ENCODE assay signal across 8 cellular contexts in the genomic region with DNA sequence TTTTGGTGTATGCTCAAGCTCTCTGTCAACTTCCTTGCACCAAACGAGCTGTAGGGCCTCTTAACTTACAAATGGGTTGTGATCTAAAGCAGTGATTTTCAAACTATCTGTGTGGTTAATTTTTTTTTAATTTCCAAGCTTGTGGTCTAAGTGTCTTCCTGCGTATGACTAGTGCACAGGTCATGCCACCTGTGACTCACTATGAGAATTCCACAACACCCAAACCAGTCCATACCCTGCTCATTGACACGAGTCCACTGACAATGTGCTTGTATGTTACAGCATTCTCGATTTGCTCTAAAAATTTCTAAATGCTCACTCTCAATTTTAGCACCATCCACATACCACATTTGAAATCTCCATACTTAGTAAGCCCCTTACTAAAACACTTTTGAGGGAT. TPM values are rescaled to one million over a fixed set of nuclear protein-coding genes. Genes with fewer than 3 reads are reported as not detected.
A peak's percentile ranks its signal among the peaks of the same experiment; 100 is the strongest.
DNase-seq lines count a peak whose midpoint lies in the region; ATAC-seq and TF ChIP-seq lines count a peak whose summit lies in the region.
"Not testable (repeated sequence)": the region's sequence is repeated elsewhere in the genome, so short reads cannot be mapped to it uniquely, and the experiment has no call there.

No MANE protein-coding gene starts in this region.

- not testable (repeated sequence) for H3K4me3 Mint-ChIP-seq in activated CD8-positive, alpha-beta memory T cell treated with anti-CD3 and anti-CD28 coated beads, Interleukin-2, amount 10 ng/mL, durations not matched to agents 7 days and 5 days; activated naive CD8-positive, alpha-beta T cell

- not testable (repeated sequence) for H3K4me3 ChIP-seq in fibroblast of mammary gland (ENCODE audit: control insufficient read depth, low read depth, low read length)

- CTCF ChIA-PET in activated CD8-positive, alpha-beta memory T cell treated with anti-CD3 and anti-CD28 coated beads, Interleukin-2, amount 10 ng/mL, durations not matched to agents 7 days and 5 days (lab: Charles Lee): not testable (repeated sequence)

- H3K27ac Mint-ChIP-seq in activated CD8-positive, alpha-beta memory T cell treated with anti-CD3 and anti-CD28 coated beads, Interleukin-2, amount 10 ng/mL, durations not matched to agents 7 days and 5 days: peak overlapping the region; percentile 50
- H3K27ac Mint-ChIP-seq in activated naive CD8-positive, alpha-beta T cell: peak overlapping the region; percentile 28

- ATAC-seq in activated CD8-positive, alpha-beta memory T cell treated with anti-CD3 and anti-CD28 coated beads, Interleukin-2, amount 10 ng/mL, durations not matched to agents 7 days and 5 days: peak; percentile 100

- in situ Hi-C loops in Caki2 (cut with HindIII; ENCODE audit: low pct_unique_long_range_greater_than_20kb, low sequenced_read_pairs): not testable (repeated sequence)

- DNase-seq in Caki2 (ENCODE audit: low read depth): peak; percentile 72
- DNase-seq in HS-5 (ENCODE audit: low read depth): peak; percentile 77
- DNase-seq in SW 1271 (lab: John Stamatoyannopoulos, UW): peak; percentile 21 to 41
- DNase-seq in activated CD8-positive, alpha-beta memory T cell treated with anti-CD3 and anti-CD28 coated beads, Interleukin-2, amount 10 ng/mL, durations not matched to agents 7 days and 5 days: peak; percentile 66
- DNase-seq in fibroblast of mammary gland (ENCODE audit: low read depth): peak; percentile 92
- DNase-seq in non-pigmented ciliary epithelial cell (ENCODE audit: low read depth): peak; percentile 27
- peak; percentile 29 to 53 for DNase-seq in stimulated activated CD8-positive, alpha-beta memory T cell treated with anti-CD3 and anti-CD28 coated beads, Interleukin-7, amount 100 ng/mL, for 4 hours (ENCODE audit: low read depth in 2 of 2)

- not testable (repeated sequence) for H3K36me3 Mint-ChIP-seq in activated CD8-positive, alpha-beta memory T cell treated with anti-CD3 and anti-CD28 coated beads, Interleukin-2, amount 10 ng/mL, durations not matched to agents 7 days and 5 days; activated naive CD8-positive, alpha-beta T cell

- not testable (repeated sequence) for H3K9me3 Mint-ChIP-seq in activated CD8-positive, alpha-beta memory T cell treated with anti-CD3 and anti-CD28 coated beads, Interleukin-2, amount 10 ng/mL, durations not matched to agents 7 days and 5 days (ENCODE audit: low read depth); activated naive CD8-positive, alpha-beta T cell (ENCODE audit: low read depth)

- TF ChIP-seq CTCF in fibroblast of mammary gland (conservative IDR thresholded peaks at IDR 0.05; ENCODE audit: control insufficient read depth, insufficient read depth, low read depth, low read length): not testable (repeated sequence)

- H3K27me3 Mint-ChIP-seq in activated CD8-positive, alpha-beta memory T cell treated with anti-CD3 and anti-CD28 coated beads, Interleukin-2, amount 10 ng/mL, durations not matched to agents 7 days and 5 days; activated naive CD8-positive, alpha-beta T cell: not testable (repeated sequence)

- not testable (repeated sequence) for H3K4me1 Mint-ChIP-seq in activated CD8-positive, alpha-beta memory T cell treated with anti-CD3 and anti-CD28 coated beads, Interleukin-2, amount 10 ng/mL, durations not matched to agents 7 days and 5 days
- H3K4me1 Mint-ChIP-seq in activated naive CD8-positive, alpha-beta T cell (ENCODE audit: low read depth): peaks cover 11% of the 10 kb centered on the region

RNA-seq across cellular contexts. Expression of gene NOTCH2, which starts 18.5 kb away (rescaled TPM):
- total RNA-seq in Caki2 (2014; rRNA removed; shearing (Covaris generic); ENCODE audit: low replicate concordance): 59.2 and 69.9 TPM in 2 replicates
- 10 to 100 TPM; 90.9 to 95.6 TPM for total RNA-seq in activated CD8-positive, alpha-beta memory T cell treated with anti-CD3 and anti-CD28 coated beads, Interleukin-2, amount 10 ng/mL, durations not matched to agents 7 days and 5 days

Comparison
In these comparisons a context has a peak if more than half of its experiments do, and no peak if none do; other contexts are left out.
1. DNase-seq: peak in every context shown above with its lines; median percentile 92 in fibroblast of mammary gland; 77 in HS-5; 72 in Caki2; 66 in activated CD8-positive, alpha-beta memory T cell treated with anti-CD3 and anti-CD28 coated beads, Interleukin-2, amount 10 ng/mL, durations not matched to agents 7 days and 5 days; 41 in stimulated activated CD8-positive, alpha-beta memory T cell treated with anti-CD3 and anti-CD28 coated beads, Interleukin-7, amount 100 ng/mL, for 4 hours; 31 in SW 1271; 27 in non-pigmented ciliary epithelial cell.